In the genomic region with DNA sequence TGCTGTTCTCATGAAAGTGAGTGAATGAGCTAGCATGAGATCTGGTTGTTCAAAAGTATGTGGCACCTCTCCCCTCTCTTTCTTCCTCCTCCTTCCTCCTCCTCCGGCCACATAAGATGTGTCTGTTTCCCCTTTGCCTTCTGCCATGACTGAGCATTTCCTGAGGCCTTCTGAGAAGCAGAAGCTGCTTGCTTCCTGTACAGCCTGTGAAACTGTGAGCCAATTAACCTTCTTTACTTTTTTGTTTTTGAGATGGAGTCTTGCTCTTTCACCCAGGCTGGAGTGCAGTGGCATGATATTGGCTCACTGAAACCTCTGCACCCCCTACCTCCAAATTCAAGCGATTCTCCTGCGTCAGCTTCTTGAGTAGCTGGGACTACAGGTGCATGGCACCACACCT, we compare ENCODE assay signal across 1 cellular context.
A peak's percentile ranks its signal among the peaks of the same experiment; 100 is the strongest.
TF ChIP-seq lines count a peak whose summit lies in the region.

No MANE protein-coding gene starts in this region.

TF ChIP-seq in K562, 482 proteins besides CTCF, POLR2A, EP300 and RAD21 (continued from another document and continues in another):
- peak; percentile 48; the same call in 1 of the 2 replicates for TF ChIP-seq ARID1B (IDR thresholded peaks at IDR 0.05)
- TF ChIP-seq, protein P1, sequence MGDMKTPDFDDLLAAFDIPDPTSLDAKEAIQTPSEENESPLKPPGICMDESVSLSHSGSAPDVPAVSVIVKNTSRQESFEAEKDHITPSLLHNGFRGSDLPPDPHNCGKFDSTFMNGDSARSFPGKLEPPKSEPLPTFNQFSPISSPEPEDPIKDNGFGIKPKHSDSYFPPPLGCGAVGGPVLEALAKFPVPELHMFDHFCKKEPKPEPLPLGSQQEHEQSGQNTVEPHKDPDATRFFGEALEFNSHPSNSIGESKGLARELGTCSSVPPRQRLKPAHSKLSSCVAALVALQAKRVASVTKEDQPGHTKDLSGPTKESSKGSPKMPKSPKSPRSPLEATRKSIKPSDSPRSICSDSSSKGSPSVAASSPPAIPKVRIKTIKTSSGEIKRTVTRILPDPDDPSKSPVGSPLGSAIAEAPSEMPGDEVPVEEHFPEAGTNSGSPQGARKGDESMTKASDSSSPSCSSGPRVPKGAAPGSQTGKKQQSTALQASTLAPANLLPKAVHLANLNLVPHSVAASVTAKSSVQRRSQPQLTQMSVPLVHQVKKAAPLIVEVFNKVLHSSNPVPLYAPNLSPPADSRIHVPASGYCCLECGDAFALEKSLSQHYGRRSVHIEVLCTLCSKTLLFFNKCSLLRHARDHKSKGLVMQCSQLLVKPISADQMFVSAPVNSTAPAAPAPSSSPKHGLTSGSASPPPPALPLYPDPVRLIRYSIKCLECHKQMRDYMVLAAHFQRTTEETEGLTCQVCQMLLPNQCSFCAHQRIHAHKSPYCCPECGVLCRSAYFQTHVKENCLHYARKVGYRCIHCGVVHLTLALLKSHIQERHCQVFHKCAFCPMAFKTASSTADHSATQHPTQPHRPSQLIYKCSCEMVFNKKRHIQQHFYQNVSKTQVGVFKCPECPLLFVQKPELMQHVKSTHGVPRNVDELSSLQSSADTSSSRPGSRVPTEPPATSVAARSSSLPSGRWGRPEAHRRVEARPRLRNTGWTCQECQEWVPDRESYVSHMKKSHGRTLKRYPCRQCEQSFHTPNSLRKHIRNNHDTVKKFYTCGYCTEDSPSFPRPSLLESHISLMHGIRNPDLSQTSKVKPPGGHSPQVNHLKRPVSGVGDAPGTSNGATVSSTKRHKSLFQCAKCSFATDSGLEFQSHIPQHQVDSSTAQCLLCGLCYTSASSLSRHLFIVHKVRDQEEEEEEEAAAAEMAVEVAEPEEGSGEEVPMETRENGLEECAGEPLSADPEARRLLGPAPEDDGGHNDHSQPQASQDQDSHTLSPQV (IDR thresholded peaks at IDR 0.05), result peak; percentile 59
- peak; percentile 31; the same call in 1 of the 2 replicates for TF ChIP-seq MAFK (IDR thresholded peaks at IDR 0.05; ENCODE audit: low read length)
- TF ChIP-seq SPI1 (IDR thresholded peaks at IDR 0.05; ENCODE audit: borderline replicate concordance, low read depth, low read length), result no peak
- TF ChIP-seq TBP (optimal IDR thresholded peaks at IDR 0.05; ENCODE audit: low read depth, low read length), result no peak
- no peak for TF ChIP-seq ZNF282 (CRISPR knock-in tag; IDR thresholded peaks at IDR 0.05)
- TF ChIP-seq FOXA1 (IDR thresholded peaks at IDR 0.05; ENCODE audit: borderline replicate concordance), result no peak
- no peak for TF ChIP-seq NR2F6 (CRISPR knock-in tag; IDR thresholded peaks at IDR 0.05)
- TF ChIP-seq E2F3 (CRISPR knock-in tag; IDR thresholded peaks at IDR 0.05), result no peak
- TF ChIP-seq SRSF7 (optimal IDR thresholded peaks at IDR 0.05; ENCODE audit: low read depth, low read length), result no peak
- no peak for TF ChIP-seq HMGN3 (IDR thresholded peaks at IDR 0.05; ENCODE audit: borderline replicate concordance, extremely low read depth, insufficient read length, low read depth, low read length)
- TF ChIP-seq, protein P2, sequence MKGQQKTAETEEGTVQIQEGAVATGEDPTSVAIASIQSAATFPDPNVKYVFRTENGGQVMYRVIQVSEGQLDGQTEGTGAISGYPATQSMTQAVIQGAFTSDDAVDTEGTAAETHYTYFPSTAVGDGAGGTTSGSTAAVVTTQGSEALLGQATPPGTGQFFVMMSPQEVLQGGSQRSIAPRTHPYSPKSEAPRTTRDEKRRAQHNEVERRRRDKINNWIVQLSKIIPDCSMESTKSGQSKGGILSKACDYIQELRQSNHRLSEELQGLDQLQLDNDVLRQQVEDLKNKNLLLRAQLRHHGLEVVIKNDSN (CRISPR knock-in tag; IDR thresholded peaks at IDR 0.05), result no peak
- TF ChIP-seq IFI16 (CRISPR knock-in tag; IDR thresholded peaks at IDR 0.05), result no peak
- peak; percentile 63 for TF ChIP-seq MAFF (IDR thresholded peaks at IDR 0.05; ENCODE audit: low read length)
- TF ChIP-seq, protein P3, sequence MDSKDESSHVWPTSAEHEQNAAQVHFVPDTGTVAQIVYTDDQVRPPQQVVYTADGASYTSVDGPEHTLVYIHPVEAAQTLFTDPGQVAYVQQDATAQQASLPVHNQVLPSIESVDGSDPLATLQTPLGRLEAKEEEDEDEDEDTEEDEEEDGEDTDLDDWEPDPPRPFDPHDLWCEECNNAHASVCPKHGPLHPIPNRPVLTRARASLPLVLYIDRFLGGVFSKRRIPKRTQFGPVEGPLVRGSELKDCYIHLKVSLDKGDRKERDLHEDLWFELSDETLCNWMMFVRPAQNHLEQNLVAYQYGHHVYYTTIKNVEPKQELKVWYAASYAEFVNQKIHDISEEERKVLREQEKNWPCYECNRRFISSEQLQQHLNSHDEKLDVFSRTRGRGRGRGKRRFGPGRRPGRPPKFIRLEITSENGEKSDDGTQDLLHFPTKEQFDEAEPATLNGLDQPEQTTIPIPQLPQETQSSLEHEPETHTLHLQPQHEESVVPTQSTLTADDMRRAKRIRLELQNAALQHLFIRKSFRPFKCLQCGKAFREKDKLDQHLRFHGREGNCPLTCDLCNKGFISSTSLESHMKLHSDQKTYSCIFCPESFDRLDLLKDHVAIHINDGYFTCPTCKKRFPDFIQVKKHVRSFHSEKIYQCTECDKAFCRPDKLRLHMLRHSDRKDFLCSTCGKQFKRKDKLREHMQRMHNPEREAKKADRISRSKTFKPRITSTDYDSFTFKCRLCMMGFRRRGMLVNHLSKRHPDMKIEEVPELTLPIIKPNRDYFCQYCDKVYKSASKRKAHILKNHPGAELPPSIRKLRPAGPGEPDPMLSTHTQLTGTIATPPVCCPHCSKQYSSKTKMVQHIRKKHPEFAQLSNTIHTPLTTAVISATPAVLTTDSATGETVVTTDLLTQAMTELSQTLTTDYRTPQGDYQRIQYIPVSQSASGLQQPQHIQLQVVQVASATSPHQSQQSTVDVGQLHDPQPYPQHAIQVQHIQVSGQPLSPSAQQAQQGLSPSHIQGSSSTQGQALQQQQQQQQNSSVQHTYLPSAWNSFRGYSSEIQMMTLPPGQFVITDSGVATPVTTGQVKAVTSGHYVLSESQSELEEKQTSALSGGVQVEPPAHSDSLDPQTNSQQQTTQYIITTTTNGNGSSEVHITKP (IDR thresholded peaks at IDR 0.05; ENCODE audit: partially characterized antibody), result peak; percentile 28
- no peak for TF ChIP-seq CBFA2T3 (IDR thresholded peaks at IDR 0.05)
- TF ChIP-seq NFE2 (IDR thresholded peaks at IDR 0.05; ENCODE audit: low read depth), result peak; percentile 94
- TF ChIP-seq MAFG (tag; conservative IDR thresholded peaks at IDR 0.05), result peak; percentile 77
- TF ChIP-seq, protein P4, sequence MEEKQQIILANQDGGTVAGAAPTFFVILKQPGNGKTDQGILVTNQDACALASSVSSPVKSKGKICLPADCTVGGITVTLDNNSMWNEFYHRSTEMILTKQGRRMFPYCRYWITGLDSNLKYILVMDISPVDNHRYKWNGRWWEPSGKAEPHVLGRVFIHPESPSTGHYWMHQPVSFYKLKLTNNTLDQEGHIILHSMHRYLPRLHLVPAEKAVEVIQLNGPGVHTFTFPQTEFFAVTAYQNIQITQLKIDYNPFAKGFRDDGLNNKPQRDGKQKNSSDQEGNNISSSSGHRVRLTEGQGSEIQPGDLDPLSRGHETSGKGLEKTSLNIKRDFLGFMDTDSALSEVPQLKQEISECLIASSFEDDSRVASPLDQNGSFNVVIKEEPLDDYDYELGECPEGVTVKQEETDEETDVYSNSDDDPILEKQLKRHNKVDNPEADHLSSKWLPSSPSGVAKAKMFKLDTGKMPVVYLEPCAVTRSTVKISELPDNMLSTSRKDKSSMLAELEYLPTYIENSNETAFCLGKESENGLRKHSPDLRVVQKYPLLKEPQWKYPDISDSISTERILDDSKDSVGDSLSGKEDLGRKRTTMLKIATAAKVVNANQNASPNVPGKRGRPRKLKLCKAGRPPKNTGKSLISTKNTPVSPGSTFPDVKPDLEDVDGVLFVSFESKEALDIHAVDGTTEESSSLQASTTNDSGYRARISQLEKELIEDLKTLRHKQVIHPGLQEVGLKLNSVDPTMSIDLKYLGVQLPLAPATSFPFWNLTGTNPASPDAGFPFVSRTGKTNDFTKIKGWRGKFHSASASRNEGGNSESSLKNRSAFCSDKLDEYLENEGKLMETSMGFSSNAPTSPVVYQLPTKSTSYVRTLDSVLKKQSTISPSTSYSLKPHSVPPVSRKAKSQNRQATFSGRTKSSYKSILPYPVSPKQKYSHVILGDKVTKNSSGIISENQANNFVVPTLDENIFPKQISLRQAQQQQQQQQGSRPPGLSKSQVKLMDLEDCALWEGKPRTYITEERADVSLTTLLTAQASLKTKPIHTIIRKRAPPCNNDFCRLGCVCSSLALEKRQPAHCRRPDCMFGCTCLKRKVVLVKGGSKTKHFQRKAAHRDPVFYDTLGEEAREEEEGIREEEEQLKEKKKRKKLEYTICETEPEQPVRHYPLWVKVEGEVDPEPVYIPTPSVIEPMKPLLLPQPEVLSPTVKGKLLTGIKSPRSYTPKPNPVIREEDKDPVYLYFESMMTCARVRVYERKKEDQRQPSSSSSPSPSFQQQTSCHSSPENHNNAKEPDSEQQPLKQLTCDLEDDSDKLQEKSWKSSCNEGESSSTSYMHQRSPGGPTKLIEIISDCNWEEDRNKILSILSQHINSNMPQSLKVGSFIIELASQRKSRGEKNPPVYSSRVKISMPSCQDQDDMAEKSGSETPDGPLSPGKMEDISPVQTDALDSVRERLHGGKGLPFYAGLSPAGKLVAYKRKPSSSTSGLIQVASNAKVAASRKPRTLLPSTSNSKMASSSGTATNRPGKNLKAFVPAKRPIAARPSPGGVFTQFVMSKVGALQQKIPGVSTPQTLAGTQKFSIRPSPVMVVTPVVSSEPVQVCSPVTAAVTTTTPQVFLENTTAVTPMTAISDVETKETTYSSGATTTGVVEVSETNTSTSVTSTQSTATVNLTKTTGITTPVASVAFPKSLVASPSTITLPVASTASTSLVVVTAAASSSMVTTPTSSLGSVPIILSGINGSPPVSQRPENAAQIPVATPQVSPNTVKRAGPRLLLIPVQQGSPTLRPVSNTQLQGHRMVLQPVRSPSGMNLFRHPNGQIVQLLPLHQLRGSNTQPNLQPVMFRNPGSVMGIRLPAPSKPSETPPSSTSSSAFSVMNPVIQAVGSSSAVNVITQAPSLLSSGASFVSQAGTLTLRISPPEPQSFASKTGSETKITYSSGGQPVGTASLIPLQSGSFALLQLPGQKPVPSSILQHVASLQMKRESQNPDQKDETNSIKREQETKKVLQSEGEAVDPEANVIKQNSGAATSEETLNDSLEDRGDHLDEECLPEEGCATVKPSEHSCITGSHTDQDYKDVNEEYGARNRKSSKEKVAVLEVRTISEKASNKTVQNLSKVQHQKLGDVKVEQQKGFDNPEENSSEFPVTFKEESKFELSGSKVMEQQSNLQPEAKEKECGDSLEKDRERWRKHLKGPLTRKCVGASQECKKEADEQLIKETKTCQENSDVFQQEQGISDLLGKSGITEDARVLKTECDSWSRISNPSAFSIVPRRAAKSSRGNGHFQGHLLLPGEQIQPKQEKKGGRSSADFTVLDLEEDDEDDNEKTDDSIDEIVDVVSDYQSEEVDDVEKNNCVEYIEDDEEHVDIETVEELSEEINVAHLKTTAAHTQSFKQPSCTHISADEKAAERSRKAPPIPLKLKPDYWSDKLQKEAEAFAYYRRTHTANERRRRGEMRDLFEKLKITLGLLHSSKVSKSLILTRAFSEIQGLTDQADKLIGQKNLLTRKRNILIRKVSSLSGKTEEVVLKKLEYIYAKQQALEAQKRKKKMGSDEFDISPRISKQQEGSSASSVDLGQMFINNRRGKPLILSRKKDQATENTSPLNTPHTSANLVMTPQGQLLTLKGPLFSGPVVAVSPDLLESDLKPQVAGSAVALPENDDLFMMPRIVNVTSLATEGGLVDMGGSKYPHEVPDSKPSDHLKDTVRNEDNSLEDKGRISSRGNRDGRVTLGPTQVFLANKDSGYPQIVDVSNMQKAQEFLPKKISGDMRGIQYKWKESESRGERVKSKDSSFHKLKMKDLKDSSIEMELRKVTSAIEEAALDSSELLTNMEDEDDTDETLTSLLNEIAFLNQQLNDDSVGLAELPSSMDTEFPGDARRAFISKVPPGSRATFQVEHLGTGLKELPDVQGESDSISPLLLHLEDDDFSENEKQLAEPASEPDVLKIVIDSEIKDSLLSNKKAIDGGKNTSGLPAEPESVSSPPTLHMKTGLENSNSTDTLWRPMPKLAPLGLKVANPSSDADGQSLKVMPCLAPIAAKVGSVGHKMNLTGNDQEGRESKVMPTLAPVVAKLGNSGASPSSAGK (IDR thresholded peaks at IDR 0.05), result no peak
- TF ChIP-seq, protein P5, sequence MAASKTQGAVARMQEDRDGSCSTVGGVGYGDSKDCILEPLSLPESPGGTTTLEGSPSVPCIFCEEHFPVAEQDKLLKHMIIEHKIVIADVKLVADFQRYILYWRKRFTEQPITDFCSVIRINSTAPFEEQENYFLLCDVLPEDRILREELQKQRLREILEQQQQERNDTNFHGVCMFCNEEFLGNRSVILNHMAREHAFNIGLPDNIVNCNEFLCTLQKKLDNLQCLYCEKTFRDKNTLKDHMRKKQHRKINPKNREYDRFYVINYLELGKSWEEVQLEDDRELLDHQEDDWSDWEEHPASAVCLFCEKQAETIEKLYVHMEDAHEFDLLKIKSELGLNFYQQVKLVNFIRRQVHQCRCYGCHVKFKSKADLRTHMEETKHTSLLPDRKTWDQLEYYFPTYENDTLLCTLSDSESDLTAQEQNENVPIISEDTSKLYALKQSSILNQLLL (CRISPR knock-in tag; IDR thresholded peaks at IDR 0.05; ENCODE audit: borderline replicate concordance), result no peak
- TF ChIP-seq, protein P6, sequence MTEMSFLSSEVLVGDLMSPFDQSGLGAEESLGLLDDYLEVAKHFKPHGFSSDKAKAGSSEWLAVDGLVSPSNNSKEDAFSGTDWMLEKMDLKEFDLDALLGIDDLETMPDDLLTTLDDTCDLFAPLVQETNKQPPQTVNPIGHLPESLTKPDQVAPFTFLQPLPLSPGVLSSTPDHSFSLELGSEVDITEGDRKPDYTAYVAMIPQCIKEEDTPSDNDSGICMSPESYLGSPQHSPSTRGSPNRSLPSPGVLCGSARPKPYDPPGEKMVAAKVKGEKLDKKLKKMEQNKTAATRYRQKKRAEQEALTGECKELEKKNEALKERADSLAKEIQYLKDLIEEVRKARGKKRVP (CRISPR knock-in tag; IDR thresholded peaks at IDR 0.05), result 0 out of 2 replicates have a peak, but pooled peaks have one; percentile 3
- no peak for TF ChIP-seq MTA1 (IDR thresholded peaks at IDR 0.05; ENCODE audit: borderline replicate concordance)
- peak; percentile 83 for TF ChIP-seq ZNF316 (IDR thresholded peaks at IDR 0.05)
- TF ChIP-seq TCF7L2 (IDR thresholded peaks at IDR 0.05; ENCODE audit: low read depth, low read length), result no peak
- peak; percentile 38; the same call in 1 of the 2 replicates for TF ChIP-seq DPF2 (IDR thresholded peaks at IDR 0.05)
- no peak for TF ChIP-seq ZNF12 (CRISPR knock-in tag; IDR thresholded peaks at IDR 0.05)
- no peak for TF ChIP-seq SUPT5H (IDR thresholded peaks at IDR 0.05)
